ENCODE assay signal across 22 cellular contexts in genomic region chr4:183478123-183478522, GRCh38.
"Had no signal": no experiment of that assay in that cellular context is flagged by ENCODE, and none has a peak within 500 bp of the region (broad histone marks: within the 10 kb centered on the region; RNA-seq: fewer than 3 reads in every experiment).

No MANE protein-coding gene starts in this region.

- H3K27ac Mint-ChIP-seq: activated CD8-positive, alpha-beta T cell treated with anti-CD3 and anti-CD28 coated beads, Interleukin-2, amount 10 ng/mL, durations not matched to agents 7 days and 5 days; activated naive CD8-positive, alpha-beta T cell treated with anti-CD3 and anti-CD28 coated beads, Interleukin-2, amount 10 ng/mL, durations not matched to agents 7 days and 5 days; T-helper 1 cell treated with Interleukin-12 subunit alpha and Interleukin-12 subunit beta and Interleukin-4 antibody, amounts not matched to agents 30 μg/mL and 1 μg/mL, for 36 hours; WTC11 had no signal

- DNase-seq: activated CD4-positive, alpha-beta T cell treated with anti-CD3 and anti-CD28 coated beads for 48 hours; activated CD4-positive, alpha-beta T cell treated with anti-CD3 and anti-CD28 coated beads, Interleukin-2, amount 50 U/mL, for 4 hours; activated CD4-positive, CD25-positive, alpha-beta regulatory T cell treated with anti-CD3 and anti-CD28 coated beads, Interleukin-2, amount 50 U/mL, for 72 hours; activated CD8-positive, alpha-beta memory T cell treated with anti-CD3 and anti-CD28 coated beads, Interleukin-2, amount 50 U/mL, for 48 hours; activated CD8-positive, alpha-beta T cell treated with anti-CD3 and anti-CD28 coated beads, Interleukin-2, amount 10 ng/mL, durations not matched to agents 7 days and 5 days; activated naive CD4-positive, alpha-beta T cell treated with anti-CD3 and anti-CD28 coated beads, Interleukin-2, amount 50 U/mL, for 16 hours; activated naive CD8-positive, alpha-beta T cell treated with anti-CD3 and anti-CD28 coated beads, Interleukin-2, amount 10 ng/mL, durations not matched to agents 7 days and 5 days; activated T-cell treated with anti-CD3 and anti-CD28 coated beads, Interleukin-2, amount 50 U/mL, for 1 hour; amygdala; Kasumi-1; NCI-H1105; NCI-H1436 treated with DMSO at 0.1 percent for 48 hours; NCI-H187 treated with DMSO at 0.1 percent for 48 hours; NCI-H2081 treated with DMSO at 0.1 percent for 48 hours; NCI-H446; NCI-H524; PC-3; SHP77 treated with DMSO at 0.1 percent for 48 hours had no signal

- H3K4me1 Mint-ChIP-seq: central memory CD8-positive, alpha-beta T cell had no signal

- H3K4me3 Mint-ChIP-seq: activated CD8-positive, alpha-beta T cell treated with anti-CD3 and anti-CD28 coated beads, Interleukin-2, amount 10 ng/mL, durations not matched to agents 7 days and 5 days; activated naive CD8-positive, alpha-beta T cell treated with anti-CD3 and anti-CD28 coated beads, Interleukin-2, amount 10 ng/mL, durations not matched to agents 7 days and 5 days; brain; central memory CD8-positive, alpha-beta T cell; T-helper 1 cell treated with Interleukin-12 subunit alpha and Interleukin-12 subunit beta and Interleukin-4 antibody, amounts not matched to agents 30 μg/mL and 1 μg/mL, for 36 hours; WTC11 had no signal

- ATAC-seq: activated CD8-positive, alpha-beta T cell treated with anti-CD3 and anti-CD28 coated beads, Interleukin-2, amount 10 ng/mL, durations not matched to agents 7 days and 5 days; PC-3; WTC11 had no signal

- H3K27me3 Mint-ChIP-seq: activated naive CD8-positive, alpha-beta T cell treated with anti-CD3 and anti-CD28 coated beads, Interleukin-2, amount 10 ng/mL, durations not matched to agents 7 days and 5 days; brain had no signal

- H3K36me3 Mint-ChIP-seq: activated naive CD8-positive, alpha-beta T cell treated with anti-CD3 and anti-CD28 coated beads, Interleukin-2, amount 10 ng/mL, durations not matched to agents 7 days and 5 days had no signal

- H3K9me3 Mint-ChIP-seq: activated naive CD8-positive, alpha-beta T cell treated with anti-CD3 and anti-CD28 coated beads, Interleukin-2, amount 10 ng/mL, durations not matched to agents 7 days and 5 days; central memory CD8-positive, alpha-beta T cell; T-helper 1 cell treated with Interleukin-12 subunit alpha and Interleukin-12 subunit beta and Interleukin-4 antibody, amounts not matched to agents 30 μg/mL and 1 μg/mL, for 36 hours had no signal
